ENCODE assay signal across 20 cellular contexts in the genomic region with DNA sequence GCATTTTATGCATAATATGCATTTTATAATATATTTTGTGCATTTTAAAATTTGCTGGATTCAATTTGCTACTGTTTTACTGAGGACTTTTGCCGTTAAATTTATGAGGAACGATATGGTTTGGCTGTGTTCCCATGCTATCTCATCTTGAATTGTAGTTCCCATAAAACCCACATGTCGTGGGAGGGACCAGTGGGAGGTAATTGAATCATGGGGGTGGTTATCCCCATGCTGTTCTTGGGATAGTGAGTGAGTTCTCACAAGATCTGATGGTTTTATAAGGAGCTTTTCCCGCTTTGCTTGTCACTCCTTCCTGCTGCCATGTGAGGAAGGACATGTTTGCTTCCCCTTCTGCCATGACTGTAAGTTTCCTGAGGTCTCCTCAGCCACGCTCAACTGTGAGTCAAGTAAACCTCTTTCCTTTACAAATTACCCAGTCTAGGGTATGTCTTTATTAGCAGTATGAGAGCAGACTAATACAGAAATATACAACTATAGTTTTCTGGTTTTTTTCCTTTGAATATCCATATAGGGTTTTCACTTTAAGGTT.
A peak's percentile ranks its signal among the peaks of the same experiment; 100 is the strongest.
DNase-seq lines count a peak whose midpoint lies in the region; ATAC-seq and TF ChIP-seq lines count a peak whose summit lies in the region.
"Had no signal": no experiment of that assay in that cellular context is flagged by ENCODE, and none has a peak within 500 bp of the region (broad histone marks: within the 10 kb centered on the region; RNA-seq: fewer than 3 reads in every experiment).

No MANE protein-coding gene starts in this region.

- H3K9ac ChIP-seq in SK-N-MC (ENCODE audit: insufficient read length) (no peak overlapping the region), colonic mucosa (ENCODE audit: low read depth in 2 of 2, low read length in 2 of 2) (no peak overlapping the region), GM23248 (no peak overlapping the region)
- H3K9ac ChIP-seq: KMS-11 had no signal

- intact Hi-C loops in colonic mucosa (cut with DNase I), result no loop called here

- no peaks in the 10 kb centered on the region for H3K4me1 ChIP-seq in colonic mucosa
- H3K4me1 ChIP-seq in GM23248 (ENCODE audit: insufficient read depth), result no peaks in the 10 kb centered on the region
- H3K4me1 ChIP-seq: Peyer's patch, SJSA1 had no signal

- no peak overlapping the region for H3K4me2 ChIP-seq in GM23248 (ENCODE audit: unreplicated experiment)
- H3K4me2 ChIP-seq: KMS-11 had no signal

- ATAC-seq in omental fat pad (ENCODE audit: low FRiP score) (no peak), GM19023 (IDR thresholded peaks at IDR 0.05; ENCODE audit: unreplicated experiment) (no peak)
- ATAC-seq: HepG2 had no signal

- H2AFZ ChIP-seq in GM23248, result no peak overlapping the region

- peak overlapping the region; percentile 51; the same call in 1 of the 2 replicates for H3K27ac ChIP-seq in SK-N-MC
- H3K27ac ChIP-seq in colonic mucosa, result no peak overlapping the region
- no peak overlapping the region for H3K27ac ChIP-seq in GM23248
- H3K27ac ChIP-seq: KMS-11, Peyer's patch, SJSA1 had no signal

- WGBS in GM23248 (ENCODE audit: low coverage in 1 of 2, low lambda C conversion rate in 2 of 2, missing lambda C conversion rate in 2 of 2), 2 experiments, result 94 to 95% methylated on average over 5 of the region's 5 CpGs

- H3K9me3 ChIP-seq in SK-N-MC (ENCODE audit: low read depth, low read length), result peaks cover 15% of the 10 kb centered on the region; the same call in 1 of the 2 replicates
- no peaks in the 10 kb centered on the region for H3K9me3 ChIP-seq in colonic mucosa
- H3K9me3 ChIP-seq in GM23248 (ENCODE audit: low read depth), result no peaks in the 10 kb centered on the region
- H3K9me3 ChIP-seq: Peyer's patch, SJSA1 had no signal

- H3F3A ChIP-seq in GM23248 (ENCODE audit: insufficient read depth), result 0 out of 2 replicates have a peak, but pooled peaks cover 4% of the 10 kb centered on the region

- H3K36me3 ChIP-seq in SK-N-MC (ENCODE audit: insufficient read depth, low read length), result peaks cover 12% of the 10 kb centered on the region
- H3K36me3 ChIP-seq in colonic mucosa, result no peaks in the 10 kb centered on the region
- peaks cover 7% of the 10 kb centered on the region; the same call in 1 of the 2 replicates for H3K36me3 ChIP-seq in GM23248 (ENCODE audit: low read depth)
- H3K36me3 ChIP-seq: BE2C, Peyer's patch had no signal

- in situ Hi-C loops in GM23248 (cut with MboI), result no loop called here

- TF ChIP-seq CTCF in colonic mucosa (IDR thresholded peaks at IDR 0.05) (no peak), omental fat pad (IDR thresholded peaks at IDR 0.05) (no peak)

- peak; percentile 45 for DNase-seq in CD1c-positive myeloid dendritic cell (ENCODE audit: extremely low spot score)
- peak; percentile 81 for DNase-seq in SK-N-MC (ENCODE audit: low read depth, low spot score)
- peak; percentile 53 for DNase-seq in colonic mucosa
- peak; percentile 9 for DNase-seq in omental fat pad (ENCODE audit: low spot score)
- DNase-seq in GM23248, result no peak
- DNase-seq in NAMALWA (ENCODE audit: low spot score), result no peak
- DNase-seq in NCI-H1105 treated with DMSO at 0.1 percent for 48 hours (lab: John Stamatoyannopoulos, UW), result no peak
- DNase-seq: 8988T; BE2C; Calu3; CD4-positive, alpha-beta memory T cell; DMS53; NCI-H1436; NCI-H1930; NCI-H526; Peyer's patch had no signal

- H3K79me2 ChIP-seq in GM23248 (ENCODE audit: insufficient read depth), result no peaks in the 10 kb centered on the region

- H3K27me3 ChIP-seq in colonic mucosa (no peaks in the 10 kb centered on the region), GM23248 (replicated peaks; ENCODE audit: insufficient read depth) (no peaks in the 10 kb centered on the region)
- H3K27me3 ChIP-seq: BE2C, Peyer's patch, SJSA1 had no signal

- H3K9me2 ChIP-seq in GM23248 (ENCODE audit: insufficient read depth), result no peaks in the 10 kb centered on the region

- 0 out of 2 replicates have a peak overlapping the region, but pooled peaks have one; percentile 26 for H3K4me3 ChIP-seq in SK-N-MC
- H3K4me3 ChIP-seq in colonic mucosa, result no peak overlapping the region
- H3K4me3 ChIP-seq in GM23248, result no peak overlapping the region
- H3K4me3 ChIP-seq: Peyer's patch, SJSA1 had no signal

- no peaks in the 10 kb centered on the region for H4K20me1 ChIP-seq in GM23248 (ENCODE audit: insufficient read depth)

Comparison
In these comparisons a context has a peak if more than half of its experiments do, and no peak if none do; other contexts are left out.
1. DNase-seq: peak in CD1c-positive myeloid dendritic cell (single experiment), SK-N-MC (single experiment), colonic mucosa (single experiment) and omental fat pad (single experiment); none in GM23248 (single experiment), NAMALWA (single experiment) and NCI-H1105 treated with DMSO at 0.1 percent for 48 hours (single experiment).